Comparison of ENCODE assay signal across 10 cellular contexts in genomic region chr21:46056450-46056903, GRCh38. TPM values are rescaled to one million over a fixed set of nuclear protein-coding genes. Genes with fewer than 3 reads are reported as not detected.
A peak's percentile ranks its signal among the peaks of the same experiment; 100 is the strongest.
DNase-seq lines count a peak whose midpoint lies in the region; ATAC-seq, FAIRE-seq and TF ChIP-seq lines count a peak whose summit lies in the region.
"Had no signal": no experiment of that assay in that cellular context is flagged by ENCODE, and none has a peak within 500 bp of the region (broad histone marks: within the 10 kb centered on the region; RNA-seq: fewer than 3 reads in every experiment).

No MANE protein-coding gene starts in this region.

- H3K27ac ChIP-seq in GM23338 (ENCODE audit: low read depth) (no peak overlapping the region), brain microvascular endothelial cell (peak overlapping the region; percentile 74)

- in situ Hi-C loops in brain microvascular endothelial cell (cut with HindIII; ENCODE audit: low pct_ligation_motif_present, low sequenced_read_pairs), result no loop called here

- no peaks in the 10 kb centered on the region for H3K4me1 ChIP-seq in GM23338 (ENCODE audit: insufficient read depth)

- H3K79me2 ChIP-seq in GM23338 (replicated peaks; ENCODE audit: insufficient read depth), result no peaks in the 10 kb centered on the region

- no peak overlapping the region for H3K4me2 ChIP-seq in GM23338

- H3K9me3 Mint-ChIP-seq in GM23338, result peaks cover 40% of the 10 kb centered on the region
- H3K9me3 Mint-ChIP-seq: T-cell had no signal

- no peak overlapping the region for H3K27ac Mint-ChIP-seq in GM23338
- H3K27ac Mint-ChIP-seq: T-cell had no signal

- peaks cover 8% of the 10 kb centered on the region for H3K4me1 Mint-ChIP-seq in GM23338

- TF ChIP-seq CTCF in GM23338 (conservative IDR thresholded peaks at IDR 0.05; ENCODE audit: low read depth in 2 of 2) (no peak), brain microvascular endothelial cell (IDR thresholded peaks at IDR 0.05; ENCODE audit: low read depth, low read length, missing control alignments) (no peak)

- H4K20me1 ChIP-seq in GM23338 (replicated peaks; ENCODE audit: insufficient read depth), result no peaks in the 10 kb centered on the region

- FAIRE-seq in frontal cortex (lab: Jason Lieb, UNC), result no peak
- FAIRE-seq: colon had no signal

- H3K9me2 ChIP-seq in GM23338 (ENCODE audit: insufficient read depth), result no peaks in the 10 kb centered on the region

- H3K36me3 ChIP-seq in GM23338 (ENCODE audit: insufficient read depth) (no peaks in the 10 kb centered on the region), brain microvascular endothelial cell (replicated peaks) (no peaks in the 10 kb centered on the region)

- H3K4me3 ChIP-seq in GM23338 (no peak overlapping the region), brain microvascular endothelial cell (ENCODE audit: low read depth, low read length) (no peak overlapping the region)

- peaks cover 9% of the 10 kb centered on the region for H3K27me3 Mint-ChIP-seq in GM23338 (ENCODE audit: insufficient read depth, low read depth, poor library complexity)

- H3K4me3 Mint-ChIP-seq in GM23338, result no peak overlapping the region

- H2AFZ ChIP-seq in GM23338, result peak overlapping the region; percentile 88

- H3F3A ChIP-seq in GM23338 (replicated peaks; ENCODE audit: low read depth), result 0 out of 2 replicates have a peak, but pooled peaks cover 9% of the 10 kb centered on the region

- DNase-seq in GM23338 (ENCODE audit: low spot score), result peak; percentile 51
- peak; percentile 72 for DNase-seq in brain microvascular endothelial cell
- DNase-seq in left kidney (ENCODE audit: low read depth, low spot score), result peak; percentile 74
- DNase-seq in stimulated activated CD8-positive, alpha-beta memory T cell treated with anti-CD3 and anti-CD28 coated beads, Interleukin-7, amount 100 ng/mL, for 4 hours (ENCODE audit: low read depth in 2 of 2), result peak; percentile 11 to 40
- no peak for DNase-seq in frontal cortex (ENCODE audit: low spot score in 2 of 2)
- DNase-seq in NCI-H226, result no peak
- no peak for DNase-seq in NCI-H187 (lab: John Stamatoyannopoulos, UW)
- no peak for DNase-seq in DMS114 treated with DMSO at 0.1 percent for 48 hours (lab: John Stamatoyannopoulos, UW; ENCODE audit: unreplicated experiment)

- peaks cover 22% of the 10 kb centered on the region for H3K36me3 Mint-ChIP-seq in GM23338 (ENCODE audit: low read depth)
- H3K36me3 Mint-ChIP-seq: T-cell had no signal

- no peaks in the 10 kb centered on the region for H3K27me3 ChIP-seq in GM23338 (ENCODE audit: insufficient read depth)
- H3K27me3 ChIP-seq in brain microvascular endothelial cell (replicated peaks), result no peaks in the 10 kb centered on the region

- ATAC-seq in GM23338, result peak; percentile 76

TF ChIP-seq in GM23338, 12 proteins besides CTCF, POLR2A, EP300 and RAD21:
- no peak for TF ChIP-seq NANOG (IDR thresholded peaks at IDR 0.05; ENCODE audit: borderline replicate concordance)
- no peak for TF ChIP-seq EZH2phosphoT487 (IDR thresholded peaks at IDR 0.05; ENCODE audit: unreplicated experiment)
- no peak for TF ChIP-seq POLR2AphosphoS5 (IDR thresholded peaks at IDR 0.05; ENCODE audit: low read depth)
- no peak for TF ChIP-seq ZNF462 (CRISPR knock-in tag; IDR thresholded peaks at IDR 0.05)
- TF ChIP-seq REST (IDR thresholded peaks at IDR 0.05; ENCODE audit: unreplicated experiment), result no peak
- no peak for TF ChIP-seq ZNF331 (CRISPR knock-in tag; IDR thresholded peaks at IDR 0.05; ENCODE audit: low read depth)
- TF ChIP-seq JUNB (IDR thresholded peaks at IDR 0.05; ENCODE audit: unreplicated experiment), result no peak
- no peak for TF ChIP-seq ZNF114 (CRISPR knock-in tag; IDR thresholded peaks at IDR 0.05)
- no peak for TF ChIP-seq EZH2 (IDR thresholded peaks at IDR 0.05; ENCODE audit: low read depth, unreplicated experiment)
TF ChIP-seq in GM23338: peak in this region for 0.

RNA-seq across cellular contexts. Expression of gene COL6A2, which starts 41.4 kb away (rescaled TPM):
- 68.5 and 89.2 TPM in 2 replicates for total RNA-seq in GM23338 (2014; rRNA removed; shearing (Covaris generic))
- polyA plus RNA-seq in GM23338 (2016; fragmentation: Nextera tagmentation; extraction: Ambion mirVana), result 28.4 and 31.8 TPM in 2 replicates
- total RNA-seq in frontal cortex, result 15.5 TPM

Comparison
In these comparisons a context has a peak if more than half of its experiments do, and no peak if none do; other contexts are left out.
1. DNase-seq: peak in GM23338 (single experiment), brain microvascular endothelial cell (single experiment), left kidney (single experiment) and stimulated activated CD8-positive, alpha-beta memory T cell treated with anti-CD3 and anti-CD28 coated beads, Interleukin-7, amount 100 ng/mL, for 4 hours (2 of 2); none in frontal cortex (0 of 2), NCI-H226 (single experiment), NCI-H187 (0 of 2) and DMS114 treated with DMSO at 0.1 percent for 48 hours (single experiment).